ENCODE assay signal across 27 cellular contexts in the genomic region with DNA sequence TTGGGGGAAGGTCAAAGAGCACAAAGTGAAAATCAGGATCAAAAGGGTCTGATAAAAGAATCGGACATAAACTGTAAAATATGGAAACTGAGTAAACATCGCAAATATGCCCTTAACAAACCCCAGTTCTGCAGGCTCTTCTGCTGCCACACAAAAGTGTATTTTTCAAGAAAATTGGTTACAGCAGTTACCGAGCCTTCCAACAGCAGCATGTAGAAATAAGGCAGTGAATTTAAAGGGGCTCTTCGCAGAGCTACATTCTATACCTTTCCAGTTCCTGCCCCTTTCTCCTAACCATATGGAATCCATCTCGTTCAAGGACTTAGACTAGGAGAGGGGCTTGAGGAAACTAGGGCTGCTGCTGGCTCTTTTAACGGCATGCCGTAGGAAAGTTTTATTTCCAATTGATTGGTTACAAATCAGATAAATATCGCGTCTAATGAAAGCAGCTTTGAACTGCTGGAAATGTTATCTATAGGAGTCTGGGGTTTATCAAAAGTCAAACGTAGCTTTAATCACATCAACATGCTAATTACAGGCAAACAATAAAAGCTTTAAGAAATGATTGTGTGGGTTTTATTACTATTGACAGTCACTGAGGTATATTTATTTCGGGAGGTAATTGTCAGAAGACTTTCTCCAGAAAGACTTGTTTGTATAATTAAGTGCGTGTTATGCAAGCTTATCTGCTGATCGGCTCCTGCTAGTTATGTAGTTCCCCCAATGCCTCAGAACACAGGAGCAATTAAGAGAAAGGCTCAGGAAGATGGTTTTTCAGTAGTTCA. TPM values are rescaled to one million over a fixed set of nuclear protein-coding genes. Genes with fewer than 3 reads are reported as not detected.
A peak's percentile ranks its signal among the peaks of the same experiment; 100 is the strongest.
DNase-seq lines count a peak whose midpoint lies in the region; ATAC-seq, FAIRE-seq and TF ChIP-seq lines count a peak whose summit lies in the region.
"Had no signal": no experiment of that assay in that cellular context is flagged by ENCODE, and none has a peak within 500 bp of the region (broad histone marks: within the 10 kb centered on the region; RNA-seq: fewer than 3 reads in every experiment).

No MANE protein-coding gene starts in this region.

- H3K4me3 ChIP-seq in smooth muscle cell (peak overlapping the region; percentile 30), gastrocnemius medialis (no peak overlapping the region)
- H3K4me3 ChIP-seq: GM23338, spleen, stomach had no signal

- H3K9me3 ChIP-seq in smooth muscle cell (replicated peaks; ENCODE audit: low read depth) (no peaks in the 10 kb centered on the region), gastrocnemius medialis (no peaks in the 10 kb centered on the region)
- H3K9me3 ChIP-seq: neutrophil had no signal

- FAIRE-seq in D721Med (lab: Jason Lieb, UNC), result peak; percentile 87
- FAIRE-seq: GM12891, GM19239 had no signal

- peaks cover 3% of the 10 kb centered on the region for H3F3A ChIP-seq in smooth muscle cell (ENCODE audit: low read depth)

- H3K36me3 ChIP-seq in smooth muscle cell (ENCODE audit: low read depth) (no peaks in the 10 kb centered on the region), gastrocnemius medialis (no peaks in the 10 kb centered on the region)
- H3K36me3 ChIP-seq: neutrophil, spleen, stomach had no signal

- peaks cover 0 to 7% (median 2%) of the 10 kb centered on the region in 4 donors for H3K4me1 Mint-ChIP-seq in naive thymus-derived CD8-positive, alpha-beta T cell
- H3K4me1 Mint-ChIP-seq: activated T-helper 17 cell treated with anti-CD3 and anti-CD28 coated beads, Interleukin-2, amount 50 U/mL, for 72 hours had no signal

- peaks cover 21 to 50% (median 23%) of the 10 kb centered on the region in 5 donors for H3K27me3 Mint-ChIP-seq in naive thymus-derived CD8-positive, alpha-beta T cell

- H3K27ac ChIP-seq in smooth muscle cell (ENCODE audit: low read depth) (no peak overlapping the region), gastrocnemius medialis (no peak overlapping the region)
- H3K27ac ChIP-seq: neutrophil, spleen, stomach had no signal

- DNase-seq in D721Med (ENCODE audit: insufficient read length, low spot score) (no peak), NCI-H1105 treated with DMSO at 0.1 percent for 48 hours (lab: John Stamatoyannopoulos, UW) (peak; percentile 88), fibroblast of gingiva (ENCODE audit: low read depth) (peak; percentile 25), smooth muscle cell (lab: John Stamatoyannopoulos, UW; ENCODE audit: unreplicated experiment) (no peak), ACHN (no peak), gastrocnemius medialis (no peak)
- DNase-seq in NK-92 treated with Interleukin-12 subunit alpha and Interleukin-12 subunit beta, amount 100 ng/mL, for 24 hours (lab: John Stamatoyannopoulos, UW), result no peak
- no peak for DNase-seq in naive thymus-derived CD8-positive, alpha-beta T cell
- DNase-seq: activated CD4-positive, alpha-beta T cell treated with anti-CD3 and anti-CD28 coated beads for 48 hours; activated naive CD8-positive, alpha-beta T cell treated with anti-CD3 and anti-CD28 coated beads for 36 hours; CD4-positive, alpha-beta T cell; DMS53; effector memory CD4-positive, alpha-beta T cell; KG1; NCI-H2081 treated with DMSO at 0.1 percent for 48 hours; PC-3; SHP77; spleen; stimulated activated CD4-positive, alpha-beta T cell treated with anti-CD3 and anti-CD28 coated beads, Interleukin-4, amount 100 ng/mL, for 24 hours; stomach had no signal

- no peaks in the 10 kb centered on the region for H4K20me1 ChIP-seq in smooth muscle cell (ENCODE audit: low read depth)

- POLR2A ChIA-PET in naive thymus-derived CD8-positive, alpha-beta T cell (lab: Charles Lee), result no interaction called here

- H2AFZ ChIP-seq in smooth muscle cell (ENCODE audit: low read depth), result peak overlapping the region; percentile 81
- H2AFZ ChIP-seq: GM23338 had no signal

- H3K4me3 Mint-ChIP-seq in naive thymus-derived CD8-positive, alpha-beta T cell, result no peak overlapping the region
- H3K4me3 Mint-ChIP-seq: activated naive CD8-positive, alpha-beta T cell treated with anti-CD3 and anti-CD28 coated beads for 36 hours; activated T-helper 17 cell treated with anti-CD3 and anti-CD28 coated beads, Interleukin-2, amount 50 U/mL, for 72 hours; CD4-positive, alpha-beta T cell; GM23338 had no signal

- in situ Hi-C loops in ACHN (cut with HindIII; ENCODE audit: low pct_ligation_motif_present, low pct_unique_long_range_greater_than_20kb, low sequenced_read_pairs) (no loop called here), gastrocnemius medialis (cut with MboI; ENCODE audit: low sequenced_read_pairs in 4 of 4) (no loop called here)

- TF ChIP-seq POLR2A in gastrocnemius medialis (IDR thresholded peaks at IDR 0.05), result no peak

- H3K9ac ChIP-seq in smooth muscle cell (ENCODE audit: low read depth), result no peak overlapping the region

- TF ChIP-seq CTCF in D721Med (IDR thresholded peaks at IDR 0.05; ENCODE audit: insufficient read depth, missing control alignments) (no peak), smooth muscle cell (IDR thresholded peaks at IDR 0.05; ENCODE audit: borderline replicate concordance, insufficient read depth, poor library complexity, severe bottlenecking) (no peak), gastrocnemius medialis (IDR thresholded peaks at IDR 0.05 in 4 of 5, conservative IDR thresholded peaks at IDR 0.05 in 1 of 5) (no peak)

- peaks cover 0 to 15% (median 4%) of the 10 kb centered on the region in 9 donors for H3K9me3 Mint-ChIP-seq in naive thymus-derived CD8-positive, alpha-beta T cell
- H3K9me3 Mint-ChIP-seq: activated T-helper 17 cell treated with anti-CD3 and anti-CD28 coated beads, Interleukin-2, amount 50 U/mL, for 72 hours; GM23338 had no signal

- H3K27me3 ChIP-seq in smooth muscle cell (ENCODE audit: low read depth) (no peaks in the 10 kb centered on the region), gastrocnemius medialis (no peaks in the 10 kb centered on the region)

- no peak for ATAC-seq in naive thymus-derived CD8-positive, alpha-beta T cell
- no peak for ATAC-seq in gastrocnemius medialis
- ATAC-seq: activated T-helper 17 cell treated with anti-CD3 and anti-CD28 coated beads, Interleukin-2, amount 50 U/mL, for 72 hours; esophagus mucosa; GM23338; PC-3 had no signal

- WGBS in smooth muscle cell (ENCODE audit: low lambda C conversion rate), result 29% methylated on average over 13 of the region's 13 CpGs

- no peaks in the 10 kb centered on the region for H3K79me2 ChIP-seq in smooth muscle cell (ENCODE audit: low read depth)

- intact Hi-C loops in gastrocnemius medialis (cut with DNase I; ENCODE audit: low total_unique reads), result no loop called here

- H3K36me3 Mint-ChIP-seq in naive thymus-derived CD8-positive, alpha-beta T cell, result peaks cover 0 to 5% (median 0%) of the 10 kb centered on the region in 3 donors
- H3K36me3 Mint-ChIP-seq: activated naive CD8-positive, alpha-beta T cell treated with anti-CD3 and anti-CD28 coated beads for 36 hours; brain had no signal

- H3K4me1 ChIP-seq in smooth muscle cell (ENCODE audit: low read depth), result peaks cover 13% of the 10 kb centered on the region
- peaks cover 8 to 12% of the 10 kb centered on the region in 2 donors for H3K4me1 ChIP-seq in gastrocnemius medialis
- H3K4me1 ChIP-seq: spleen had no signal

- H3K4me2 ChIP-seq in smooth muscle cell, result peak overlapping the region; percentile 71
- H3K4me2 ChIP-seq: GM23338 had no signal

- no peak overlapping the region for H3K27ac Mint-ChIP-seq in naive thymus-derived CD8-positive, alpha-beta T cell
- H3K27ac Mint-ChIP-seq: activated naive CD8-positive, alpha-beta T cell treated with anti-CD3 and anti-CD28 coated beads for 36 hours; activated T-helper 17 cell treated with anti-CD3 and anti-CD28 coated beads, Interleukin-2, amount 50 U/mL, for 72 hours; CD4-positive, alpha-beta T cell; GM23338 had no signal

RNA-seq across cellular contexts. Expression of a gene that starts 59.1 kb away (rescaled TPM):
- 13.8 and 17.6 TPM in 2 replicates for total RNA-seq in smooth muscle cell
- polyA plus RNA-seq in smooth muscle cell, result 4.5 and 5.7 TPM in 2 replicates
- 10 to 100 TPM; 28.5 to 31.3 TPM for total RNA-seq in naive thymus-derived CD8-positive, alpha-beta T cell
- polyA plus RNA-seq in naive thymus-derived CD8-positive, alpha-beta T cell, result 1 to 10 TPM; 1.9 to 5.2 (median 3.1) TPM
- 1 to 10 TPM; 1.7 to 3.8 (median 2.3) TPM for total RNA-seq in gastrocnemius medialis

Comparison
In these comparisons a context has a peak if more than half of its experiments do, and no peak if none do; other contexts are left out.
1. DNase-seq: peak in NCI-H1105 treated with DMSO at 0.1 percent for 48 hours (single experiment) and fibroblast of gingiva (single experiment); none in D721Med (single experiment), smooth muscle cell (single experiment), ACHN (single experiment), NK-92 treated with Interleukin-12 subunit alpha and Interleukin-12 subunit beta, amount 100 ng/mL, for 24 hours (single experiment), naive thymus-derived CD8-positive, alpha-beta T cell (0 of 10) and gastrocnemius medialis (0 of 2).